Comparison of ENCODE assay signal across 1 cellular context in genomic region chr13:110300090-110300815, GRCh38.
A peak's percentile ranks its signal among the peaks of the same experiment; 100 is the strongest.
TF ChIP-seq lines count a peak whose summit lies in the region.

No MANE protein-coding gene starts in this region.

TF ChIP-seq in IMR-90, 13 proteins besides CTCF, POLR2A, EP300 and RAD21:
- TF ChIP-seq NFE2L2 (IDR thresholded peaks at IDR 0.05; ENCODE audit: low read depth, low read length) (no peak), FOS (IDR thresholded peaks at IDR 0.05; ENCODE audit: low read depth, low read length) (no peak), SMC3 (IDR thresholded peaks at IDR 0.05; ENCODE audit: low read depth, low read length) (no peak), BHLHE40 (IDR thresholded peaks at IDR 0.05; ENCODE audit: low read depth, low read length) (peak; percentile 2; the same call in 1 of the 2 replicates), MAZ (IDR thresholded peaks at IDR 0.05; ENCODE audit: borderline replicate concordance, low read depth, low read length) (no peak), RCOR1 (IDR thresholded peaks at IDR 0.05; ENCODE audit: insufficient replicate concordance, low read length) (no peak), CEBPB (IDR thresholded peaks at IDR 0.05; ENCODE audit: low read depth, low read length) (peak; percentile 85), MAFK (IDR thresholded peaks at IDR 0.05; ENCODE audit: low read depth, low read length) (no peak), ELK1 (IDR thresholded peaks at IDR 0.05; ENCODE audit: borderline replicate concordance, low read depth, low read length) (no peak), MXI1 (IDR thresholded peaks at IDR 0.05; ENCODE audit: borderline replicate concordance, low read depth, low read length) (no peak), CHD1 (IDR thresholded peaks at IDR 0.05; ENCODE audit: low read depth, low read length) (no peak), USF2 (IDR thresholded peaks at IDR 0.05; ENCODE audit: low read depth, low read length) (no peak)
